17 cellular contexts compared by ENCODE assay signal in the genomic region with DNA sequence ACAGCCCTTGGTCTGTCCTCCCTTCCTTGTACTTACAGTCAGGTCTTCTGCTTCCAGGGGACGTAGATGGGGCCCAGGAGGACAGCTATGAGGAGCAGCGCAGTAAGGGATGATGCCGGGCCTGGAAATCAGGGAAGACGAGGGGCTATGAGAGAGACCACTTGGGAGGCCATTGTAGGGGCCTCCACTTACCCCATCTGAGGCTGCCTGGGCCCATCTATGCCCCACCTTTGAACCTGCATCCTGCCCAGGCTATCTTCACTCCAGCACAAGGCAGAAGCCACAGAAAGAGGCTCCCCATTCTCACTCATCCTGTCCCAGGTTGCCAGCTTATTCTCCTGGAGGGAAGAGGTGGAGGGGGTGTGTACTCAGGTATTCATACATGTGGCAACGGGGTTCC. TPM values are rescaled to one million over a fixed set of nuclear protein-coding genes. Genes with fewer than 3 reads are reported as not detected.
DNase-seq lines count a peak whose midpoint lies in the region; ATAC-seq and TF ChIP-seq lines count a peak whose summit lies in the region.
"Had no signal": no experiment of that assay in that cellular context is flagged by ENCODE, and none has a peak within 500 bp of the region (broad histone marks: within the 10 kb centered on the region; RNA-seq: fewer than 3 reads in every experiment).

No MANE protein-coding gene starts in this region.

- H4K8ac ChIP-seq in mesendoderm (ENCODE audit: low read depth, low read length) = no peak overlapping the region

- no peak overlapping the region for H3K4ac ChIP-seq in mesendoderm (ENCODE audit: low read depth, low read length)

- no peak overlapping the region for H3K4me3 Mint-ChIP-seq in activated naive CD8-positive, alpha-beta T cell
- H3K4me3 Mint-ChIP-seq in activated naive CD8-positive, alpha-beta T cell treated with anti-CD3 and anti-CD28 coated beads, Interleukin-2, amount 50 U/mL, for 24 hours = no peak overlapping the region
- H3K4me3 Mint-ChIP-seq in naive thymus-derived CD4-positive, alpha-beta T cell = peak overlapping the region in 1 of 10 donors; percentile 72
- no peak overlapping the region for H3K4me3 Mint-ChIP-seq in endodermal cell
- H3K4me3 Mint-ChIP-seq: HFFc6 had no signal

- H3K4me3 ChIP-seq in PC-9 = no peak overlapping the region
- no peak overlapping the region for H3K4me3 ChIP-seq in naive thymus-derived CD4-positive, alpha-beta T cell (ENCODE audit: low read length)
- no peak overlapping the region for H3K4me3 ChIP-seq in mesendoderm (ENCODE audit: low read length)
- H3K4me3 ChIP-seq in endodermal cell (ENCODE audit: low read length) = no peak overlapping the region
- H3K4me3 ChIP-seq: BLaER1, GM12878 had no signal

- H3K27ac ChIP-seq in PC-9 (peak overlapping the region; percentile 57), mesendoderm (ENCODE audit: low read depth, low read length) (no peak overlapping the region), endodermal cell (ENCODE audit: low read depth, low read length) (no peak overlapping the region)
- peak overlapping the region; percentile 16 for H3K27ac ChIP-seq in naive thymus-derived CD4-positive, alpha-beta T cell (ENCODE audit: low read depth, low read length)
- H3K27ac ChIP-seq: BLaER1 had no signal

- peaks cover 30% of the 10 kb centered on the region for H3K36me3 Mint-ChIP-seq in activated naive CD8-positive, alpha-beta T cell
- H3K36me3 Mint-ChIP-seq in activated naive CD8-positive, alpha-beta T cell treated with anti-CD3 and anti-CD28 coated beads, Interleukin-2, amount 50 U/mL, for 24 hours (ENCODE audit: low read depth) = peaks cover 28% of the 10 kb centered on the region
- H3K36me3 Mint-ChIP-seq in naive thymus-derived CD4-positive, alpha-beta T cell = peaks cover 27 to 58% (median 37%) of the 10 kb centered on the region in 5 donors
- no peaks in the 10 kb centered on the region for H3K36me3 Mint-ChIP-seq in endodermal cell (ENCODE audit: low read depth)

- H3K56ac ChIP-seq in mesendoderm (ENCODE audit: low read length) = no peak overlapping the region

- H3K79me2 ChIP-seq in PC-9 (ENCODE audit: low read depth) (no peaks in the 10 kb centered on the region), mesendoderm (ENCODE audit: control insufficient read depth, insufficient read depth, low read length) (no peaks in the 10 kb centered on the region)

- H3K18ac ChIP-seq in mesendoderm (ENCODE audit: low read length) = no peak overlapping the region

- H3K27me3 Mint-ChIP-seq in activated naive CD8-positive, alpha-beta T cell = no peaks in the 10 kb centered on the region
- no peaks in the 10 kb centered on the region for H3K27me3 Mint-ChIP-seq in activated naive CD8-positive, alpha-beta T cell treated with anti-CD3 and anti-CD28 coated beads, Interleukin-2, amount 50 U/mL, for 24 hours
- no peaks in the 10 kb centered on the region for H3K27me3 Mint-ChIP-seq in naive thymus-derived CD4-positive, alpha-beta T cell
- H3K27me3 Mint-ChIP-seq in endodermal cell (ENCODE audit: insufficient read depth) = peaks cover 3% of the 10 kb centered on the region

- no peak for DNase-seq in activated naive CD8-positive, alpha-beta T cell treated with anti-CD3 and anti-CD28 coated beads, Interleukin-2, amount 50 U/mL, for 24 hours
- no peak for DNase-seq in PC-9
- no peak for DNase-seq in naive thymus-derived CD4-positive, alpha-beta T cell
- DNase-seq in mesendoderm = no peak
- DNase-seq in endodermal cell = no peak
- DNase-seq in DMS79 treated with DMSO at 0.1 percent for 48 hours (lab: John Stamatoyannopoulos, UW) = no peak
- DNase-seq: 8988T, AML-193, Calu3, DMS 273 treated with DMSO at 0.1 percent for 48 hours, HCEC 1CT, HFFc6 had no signal

- H3K9ac ChIP-seq in mesendoderm (ENCODE audit: low read length) (no peak overlapping the region), endodermal cell (ENCODE audit: extremely low read depth, low read length, poor library complexity, severe bottlenecking) (no peak overlapping the region)
- H3K9ac ChIP-seq: BLaER1 had no signal

- no CpG with 5 or more reads among the region's 5 CpGs for WGBS in mesendoderm (ENCODE audit: extremely low coverage, insufficient coverage, low lambda C conversion rate)
- 91 to 96% methylated on average over 4 to 5 of the region's 5 CpGs for WGBS in endodermal cell (ENCODE audit: insufficient coverage in 1 of 2, insufficient read length in 1 of 2), 2 experiments

- H3K4me1 ChIP-seq in PC-9 (replicated peaks; ENCODE audit: insufficient read depth) (peaks cover 53% of the 10 kb centered on the region), mesendoderm (ENCODE audit: control insufficient read depth, low read depth, low read length) (no peaks in the 10 kb centered on the region), endodermal cell (ENCODE audit: control insufficient read depth, insufficient read depth, low read length) (no peaks in the 10 kb centered on the region)
- peaks cover 14 to 36% of the 10 kb centered on the region in 2 donors for H3K4me1 ChIP-seq in naive thymus-derived CD4-positive, alpha-beta T cell (ENCODE audit: control insufficient read depth in 2 of 2, insufficient read depth in 2 of 2, low read length in 2 of 2)

- intact Hi-C loops in PC-9 (cut with micrococcal nuclease; ENCODE audit: unreplicated experiment) = loop anchor here (5.0 kb wide), 3 partner anchors 102 to 153 kb away; no protein-coding TSS in a partner anchor
- intact Hi-C loops in naive thymus-derived CD4-positive, alpha-beta T cell (cut with micrococcal nuclease) = no loop called here

- no peaks in the 10 kb centered on the region for H4K20me1 ChIP-seq in PC-9 (ENCODE audit: insufficient read depth)
- H4K20me1 ChIP-seq: BLaER1 had no signal

- no peaks in the 10 kb centered on the region for H3K79me1 ChIP-seq in mesendoderm (ENCODE audit: low read length)

- POLR2A ChIA-PET in PC-9 (lab: Charles Lee; ENCODE audit: unreplicated experiment) = no interaction called here
- POLR2A ChIA-PET in naive thymus-derived CD4-positive, alpha-beta T cell (lab: Charles Lee) = interaction anchor here (0.7 kb wide), 1 partner anchor 37 kb away, joined by 3 read pairs; no protein-coding TSS in a partner anchor

- H3K27me3 ChIP-seq in PC-9 (ENCODE audit: insufficient read depth, low read depth) (no peaks in the 10 kb centered on the region), mesendoderm (ENCODE audit: insufficient read depth, low read length, poor library complexity) (no peaks in the 10 kb centered on the region), endodermal cell (ENCODE audit: control insufficient read depth, insufficient read depth, low read length, poor library complexity, severe bottlenecking) (no peaks in the 10 kb centered on the region)
- no peaks in the 10 kb centered on the region for H3K27me3 ChIP-seq in naive thymus-derived CD4-positive, alpha-beta T cell (ENCODE audit: control insufficient read depth in 2 of 2, insufficient read depth in 2 of 2, low read length in 2 of 2)
- H3K27me3 ChIP-seq: BLaER1 had no signal

- no peak overlapping the region for H2BK120ac ChIP-seq in mesendoderm (ENCODE audit: low read depth, low read length)

- H3K9me2 ChIP-seq in PC-9 (ENCODE audit: insufficient read depth) = no peaks in the 10 kb centered on the region

- TF ChIP-seq CTCF in PC-9 (conservative IDR thresholded peaks at IDR 0.05) (no peak), endodermal cell (conservative IDR thresholded peaks at IDR 0.05) (no peak)

- H2BK15ac ChIP-seq in mesendoderm (replicated peaks; ENCODE audit: low read depth) = no peak overlapping the region

- H4K5ac ChIP-seq in mesendoderm (ENCODE audit: low read length) = no peak overlapping the region

- H3K23ac ChIP-seq in mesendoderm (ENCODE audit: low read length) = no peak overlapping the region

- CTCF ChIA-PET in PC-9 (lab: Charles Lee) = no interaction called here
- CTCF ChIA-PET in naive thymus-derived CD4-positive, alpha-beta T cell (lab: Charles Lee) = interaction anchor here (1.8 kb wide), 1 partner anchor 54 kb away, joined by 5 read pairs; no protein-coding TSS in a partner anchor

- no peak overlapping the region for H2AK5ac ChIP-seq in mesendoderm (ENCODE audit: low read length)

- no peak overlapping the region for H2BK5ac ChIP-seq in mesendoderm (ENCODE audit: low read length)

- H3K36me3 ChIP-seq in PC-9 (ENCODE audit: low read depth) (no peaks in the 10 kb centered on the region), mesendoderm (ENCODE audit: control insufficient read depth, insufficient read depth, low read length) (no peaks in the 10 kb centered on the region), endodermal cell (ENCODE audit: control insufficient read depth, insufficient read depth, low read length) (no peaks in the 10 kb centered on the region)
- peaks cover 0 to 39% (median 16%) of the 10 kb centered on the region in 3 experiments for H3K36me3 ChIP-seq in naive thymus-derived CD4-positive, alpha-beta T cell (ENCODE audit: control insufficient read depth in 2 of 3, insufficient read depth in 3 of 3, low read length in 3 of 3)
- H3K36me3 ChIP-seq: BLaER1 had no signal

- no peak for ATAC-seq in activated naive CD8-positive, alpha-beta T cell treated with anti-CD3 and anti-CD28 coated beads, Interleukin-2, amount 50 U/mL, for 24 hours
- ATAC-seq in naive thymus-derived CD4-positive, alpha-beta T cell = no peak
- ATAC-seq: GM12878 had no signal

- H3K4me2 ChIP-seq in PC-9 = no peak overlapping the region
- H3K4me2 ChIP-seq in mesendoderm (ENCODE audit: low read length) = no peak overlapping the region

- BruUV-seq in PC-9 (replicated peaks; lab: Mats Ljungman, UMichigan) = no TSS peak

- peaks cover 36% of the 10 kb centered on the region for H3F3A ChIP-seq in PC-9 (ENCODE audit: insufficient read depth, low read depth)

- H3K4me1 Mint-ChIP-seq in activated naive CD8-positive, alpha-beta T cell (ENCODE audit: low read depth) = peaks cover 83% of the 10 kb centered on the region
- H3K4me1 Mint-ChIP-seq in activated naive CD8-positive, alpha-beta T cell treated with anti-CD3 and anti-CD28 coated beads, Interleukin-2, amount 50 U/mL, for 24 hours = peaks cover 84% of the 10 kb centered on the region
- peaks cover 37 to 78% (median 71%) of the 10 kb centered on the region in 7 donors for H3K4me1 Mint-ChIP-seq in naive thymus-derived CD4-positive, alpha-beta T cell
- no peaks in the 10 kb centered on the region for H3K4me1 Mint-ChIP-seq in endodermal cell

- no peak overlapping the region for H2AFZ ChIP-seq in PC-9

- H3K9me3 ChIP-seq in PC-9 (ENCODE audit: insufficient read depth, low read depth) (peaks cover 10% of the 10 kb centered on the region; the same call in 1 of the 2 replicates), endodermal cell (ENCODE audit: control insufficient read depth, low read length) (no peaks in the 10 kb centered on the region)
- H3K9me3 ChIP-seq in naive thymus-derived CD4-positive, alpha-beta T cell (ENCODE audit: control insufficient read depth in 2 of 3, low read length in 3 of 3) = no peaks in the 10 kb centered on the region
- H3K9me3 ChIP-seq: BLaER1 had no signal

- no peaks in the 10 kb centered on the region for H3K9me3 Mint-ChIP-seq in activated naive CD8-positive, alpha-beta T cell (ENCODE audit: low read depth)
- no peaks in the 10 kb centered on the region for H3K9me3 Mint-ChIP-seq in activated naive CD8-positive, alpha-beta T cell treated with anti-CD3 and anti-CD28 coated beads, Interleukin-2, amount 50 U/mL, for 24 hours
- H3K9me3 Mint-ChIP-seq in naive thymus-derived CD4-positive, alpha-beta T cell = no peaks in the 10 kb centered on the region
- peaks cover 5% of the 10 kb centered on the region for H3K9me3 Mint-ChIP-seq in endodermal cell
- H3K9me3 Mint-ChIP-seq: HFFc6 had no signal

- H3K27ac Mint-ChIP-seq in activated naive CD8-positive, alpha-beta T cell = peak overlapping the region; percentile 97
- H3K27ac Mint-ChIP-seq in activated naive CD8-positive, alpha-beta T cell treated with anti-CD3 and anti-CD28 coated beads, Interleukin-2, amount 50 U/mL, for 24 hours = no peak overlapping the region
- peak overlapping the region in 6 of 9 donors; percentile 19 to 94 (median 72) for H3K27ac Mint-ChIP-seq in naive thymus-derived CD4-positive, alpha-beta T cell
- H3K27ac Mint-ChIP-seq in endodermal cell = no peak overlapping the region
- H3K27ac Mint-ChIP-seq: HFFc6 had no signal

RNA-seq across cellular contexts. Expression of gene SIRPB1, which starts 10.4 kb away (rescaled TPM):
- total RNA-seq in PC-9 (2021) = 4.1 and 7.6 TPM in 2 replicates
- 10 to 100 TPM in 3 of 5 experiments, 1 to 10 TPM in 2; 4.6 to 28.2 (median 11.9) TPM for total RNA-seq in naive thymus-derived CD4-positive, alpha-beta T cell
- 1 to 10 TPM; 2.2 to 7.9 TPM for polyA plus RNA-seq in naive thymus-derived CD4-positive, alpha-beta T cell
- polyA plus RNA-seq in mesendoderm (2013, experiment 1 of 2) = 0.08 TPM
- 0.08 TPM for polyA plus RNA-seq in mesendoderm (2013, experiment 2 of 2)
- total RNA-seq in endodermal cell = under 1 TPM; 0.42 to 0.66 TPM
- polyA plus RNA-seq in endodermal cell (2013, experiment 1 of 2) = not detected
- polyA plus RNA-seq in endodermal cell (2013, experiment 2 of 2) = 0.37 TPM
- total RNA-seq: HFFc6 had no signal

RNA-seq across cellular contexts. Expression of gene SIRPG, which starts 27.4 kb away (rescaled TPM):
- total RNA-seq in PC-9 (2021) (2.1 TPM in 2 replicates), endodermal cell (not detected)
- total RNA-seq in naive thymus-derived CD4-positive, alpha-beta T cell = 10 to 100 TPM; 25.6 to 71.7 (median 50.2) TPM
- 100 to 1,000 TPM; 197 to 198 TPM for polyA plus RNA-seq in naive thymus-derived CD4-positive, alpha-beta T cell
- polyA plus RNA-seq in mesendoderm (2013, experiment 1 of 2) = not detected
- 0.03 TPM for polyA plus RNA-seq in mesendoderm (2013, experiment 2 of 2)
- polyA plus RNA-seq in endodermal cell (2013, experiment 1 of 2) = not detected
- not detected for polyA plus RNA-seq in endodermal cell (2013, experiment 2 of 2)
- total RNA-seq: Calu3, G401, H4, HFFc6 had no signal

Comparison
In these comparisons a context has a peak if more than half of its experiments do, and no peak if none do; other contexts are left out.
1. H3K27ac Mint-ChIP-seq: peak in activated naive CD8-positive, alpha-beta T cell (single experiment) and naive thymus-derived CD4-positive, alpha-beta T cell (6 of 9); none in activated naive CD8-positive, alpha-beta T cell treated with anti-CD3 and anti-CD28 coated beads, Interleukin-2, amount 50 U/mL, for 24 hours (single experiment) and endodermal cell (single experiment).
2. H3K27ac ChIP-seq: peak in PC-9 (single experiment) and naive thymus-derived CD4-positive, alpha-beta T cell (single experiment); none in mesendoderm (single experiment) and endodermal cell (single experiment).